In the genomic region with DNA sequence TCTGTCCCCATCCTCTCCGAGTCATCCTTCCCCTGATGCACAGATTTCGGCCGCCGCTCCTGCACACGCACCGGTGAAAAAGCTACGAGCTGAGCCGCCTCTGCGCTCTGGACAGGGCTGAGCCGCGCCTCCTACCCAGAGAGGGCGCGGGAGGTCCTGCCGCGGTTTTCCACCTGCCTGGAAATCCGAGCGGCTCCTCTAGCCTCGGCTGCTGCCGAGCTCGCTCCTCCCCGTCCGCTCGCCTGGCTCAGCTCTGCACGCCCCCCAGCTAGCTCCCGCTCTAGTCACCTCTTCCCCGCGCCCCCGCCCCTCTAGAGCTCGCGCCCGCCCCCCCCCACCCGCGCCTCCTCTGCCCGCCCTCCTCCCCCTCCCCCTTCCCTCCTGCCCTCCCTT, we compare ENCODE assay signal across 11 cellular contexts. TPM values are rescaled to one million over a fixed set of nuclear protein-coding genes. Genes with fewer than 3 reads are reported as not detected.
A peak's percentile ranks its signal among the peaks of the same experiment; 100 is the strongest.
DNase-seq lines count a peak whose midpoint lies in the region; ATAC-seq and TF ChIP-seq lines count a peak whose summit lies in the region.
"Had no signal": no experiment of that assay in that cellular context is flagged by ENCODE, and none has a peak within 500 bp of the region (broad histone marks: within the 10 kb centered on the region; RNA-seq: fewer than 3 reads in every experiment).

No MANE protein-coding gene starts in this region.

- BruUV-seq in Panc1 (replicated peaks; lab: Mats Ljungman, UMichigan), result no TSS peak

- no peak overlapping the region for H2AFZ ChIP-seq in smooth muscle cell (ENCODE audit: low read depth)

- H3K36me3 ChIP-seq in Panc1 (ENCODE audit: control insufficient read depth, insufficient read depth, low read length), result no peaks in the 10 kb centered on the region
- no peaks in the 10 kb centered on the region for H3K36me3 ChIP-seq in iPS-18a (ENCODE audit: control insufficient read depth, low read depth, low read length)
- H3K36me3 ChIP-seq in smooth muscle cell (ENCODE audit: low read depth), result no peaks in the 10 kb centered on the region
- H3K36me3 ChIP-seq: neutrophil had no signal

- DNase-seq in NCI-H1436 (lab: John Stamatoyannopoulos, UW), result peak; percentile 64
- DNase-seq in NCI-H1436 treated with DMSO at 0.1 percent for 48 hours (lab: John Stamatoyannopoulos, UW), result no peak
- DNase-seq in Panc1 (ENCODE audit: low read depth, low spot score), result no peak
- DNase-seq in smooth muscle cell (lab: John Stamatoyannopoulos, UW; ENCODE audit: unreplicated experiment), result no peak
- DNase-seq in C1 segment of cervical spinal cord (lab: John Stamatoyannopoulos, UW), result no peak
- no peak for DNase-seq in foreskin melanocyte
- DNase-seq: activated B cell treated with CpG ODN at 0.5 μM for 24 hours had no signal

- H3K9ac ChIP-seq in iPS-18a (ENCODE audit: low read length) (peak overlapping the region; percentile 64), smooth muscle cell (ENCODE audit: low read depth) (no peak overlapping the region)

- WGBS in smooth muscle cell (ENCODE audit: low lambda C conversion rate), result 2% methylated on average over 16 of the region's 34 CpGs

- H3K4me3 ChIP-seq in Panc1 (ENCODE audit: low read depth in 2 of 2, low read length in 2 of 2) (no peak overlapping the region), iPS-18a (ENCODE audit: low read length) (peak overlapping the region; percentile 79), smooth muscle cell (no peak overlapping the region)
- H3K4me3 ChIP-seq: GM12878 had no signal

- peak; percentile 43 for ATAC-seq in Panc1
- no peak for ATAC-seq in HG03565 (IDR thresholded peaks at IDR 0.05; ENCODE audit: unreplicated experiment)
- ATAC-seq: GM12878 had no signal

- H3K27me3 ChIP-seq in Panc1 (ENCODE audit: control insufficient read depth, insufficient read depth, low read length) (peaks cover 6% of the 10 kb centered on the region; the same call in 1 of the 2 replicates), iPS-18a (ENCODE audit: control insufficient read depth, insufficient read depth, low read length) (peaks cover 26% of the 10 kb centered on the region), smooth muscle cell (ENCODE audit: low read depth) (peaks cover 87% of the 10 kb centered on the region)

- no peaks in the 10 kb centered on the region for H3F3A ChIP-seq in smooth muscle cell (ENCODE audit: low read depth)

- no peaks in the 10 kb centered on the region for H3K79me2 ChIP-seq in smooth muscle cell (ENCODE audit: low read depth)

- CTCF ChIA-PET in Panc1 (lab: Charles Lee), result no interaction called here

- H3K4me2 ChIP-seq in smooth muscle cell, result peak overlapping the region; percentile 9

- intact Hi-C loops in Panc1 (cut with micrococcal nuclease; ENCODE audit: unreplicated experiment), result no loop called here

- H3K9me3 ChIP-seq in Panc1 (ENCODE audit: control insufficient read depth, insufficient read depth, low read depth, low read length) (no peaks in the 10 kb centered on the region), iPS-18a (ENCODE audit: control insufficient read depth, low read depth, low read length) (no peaks in the 10 kb centered on the region), smooth muscle cell (replicated peaks; ENCODE audit: low read depth) (no peaks in the 10 kb centered on the region)
- H3K9me3 ChIP-seq: neutrophil had no signal

- in situ Hi-C loops in Panc1 (cut with HindIII; ENCODE audit: low pct_unique_long_range_greater_than_20kb, low sequenced_read_pairs), result no loop called here

- H3K27ac ChIP-seq in Panc1 (ENCODE audit: low read length) (no peak overlapping the region), iPS-18a (ENCODE audit: low read length) (no peak overlapping the region), smooth muscle cell (ENCODE audit: low read depth) (no peak overlapping the region)
- H3K27ac ChIP-seq: neutrophil had no signal

- H3K4me1 ChIP-seq in Panc1 (ENCODE audit: control insufficient read depth, insufficient read depth, low read length), result peaks cover 2% of the 10 kb centered on the region; the same call in 1 of the 2 replicates
- H3K4me1 ChIP-seq in iPS-18a (ENCODE audit: control insufficient read depth, low read depth, low read length), result peaks cover 19% of the 10 kb centered on the region
- peaks cover 9% of the 10 kb centered on the region for H3K4me1 ChIP-seq in smooth muscle cell (ENCODE audit: low read depth)

- POLR2A ChIA-PET in Panc1 (lab: Charles Lee), result no interaction called here

- H4K20me1 ChIP-seq in smooth muscle cell (ENCODE audit: low read depth), result no peaks in the 10 kb centered on the region

- TF ChIP-seq CTCF in Panc1 (IDR thresholded peaks at IDR 0.05) (no peak), smooth muscle cell (IDR thresholded peaks at IDR 0.05; ENCODE audit: borderline replicate concordance, insufficient read depth, poor library complexity, severe bottlenecking) (no peak)

RNA-seq across cellular contexts. Expression of a gene that starts 0.2 kb away (rescaled TPM):
- 0.10 TPM for total RNA-seq in Panc1 (2021; ENCODE audit: unreplicated experiment)
- not detected for polyA plus RNA-seq in Panc1 (2012; ENCODE audit: insufficient read length)
- total RNA-seq in smooth muscle cell, result 0.04 and 0.09 TPM in 2 replicates
- polyA plus RNA-seq in smooth muscle cell, result not detected in 2 replicates
